8 cellular contexts compared by ENCODE assay signal in genomic region chr1:209805875-209806760, GRCh38. TPM values are rescaled to one million over a fixed set of nuclear protein-coding genes. Genes with fewer than 3 reads are reported as not detected.
A peak's percentile ranks its signal among the peaks of the same experiment; 100 is the strongest.
DNase-seq lines count a peak whose midpoint lies in the region; ATAC-seq and TF ChIP-seq lines count a peak whose summit lies in the region.

IRF6 (minus strand) TSS chr1:209806142; CDS start chr1:209801413, 4,729 bp downstream.

- H3K4me3 Mint-ChIP-seq in stimulated activated effector memory CD8-positive, alpha-beta T cell treated with anti-CD3 and anti-CD28 coated beads, Interleukin-12 subunit alpha, Interleukin-12 subunit beta, amount 100 ng/mL, for 72 hours: peak within 1 kb of the TSS; percentile 86

- peak; percentile 88 for ATAC-seq in HG02884 (IDR thresholded peaks at IDR 0.05; ENCODE audit: unreplicated experiment)
- peak; percentile 86 for ATAC-seq in stimulated activated effector memory CD8-positive, alpha-beta T cell treated with anti-CD3 and anti-CD28 coated beads, Interleukin-12 subunit alpha, Interleukin-12 subunit beta, amount 100 ng/mL, for 72 hours

- H3K4me1 Mint-ChIP-seq in stimulated activated effector memory CD8-positive, alpha-beta T cell treated with anti-CD3 and anti-CD28 coated beads, Interleukin-12 subunit alpha, Interleukin-12 subunit beta, amount 100 ng/mL, for 72 hours: peaks cover 21% of the 10 kb centered on the region

- H3K9ac ChIP-seq in mucosa of stomach (ENCODE audit: low read length): peak within 1 kb of the TSS; percentile 99

- no peaks in the 10 kb centered on the region for H3K9me3 Mint-ChIP-seq in stimulated activated effector memory CD8-positive, alpha-beta T cell treated with anti-CD3 and anti-CD28 coated beads, Interleukin-12 subunit alpha, Interleukin-12 subunit beta, amount 100 ng/mL, for 72 hours

- DNase-seq in GM13976 (ENCODE audit: low spot score) (peak; percentile 93), NCI-H2196 (lab: John Stamatoyannopoulos, UW; ENCODE audit: unreplicated experiment) (peak; percentile 94), activated T-cell treated with anti-CD3 and anti-CD28 coated beads for 4 hours (peak; percentile 53), erythroblast (lab: John Stamatoyannopoulos, UW) (peak; percentile 91 to 92), occipital lobe (lab: John Stamatoyannopoulos, UW) (no peak)
- peak; percentile 57 to 59 for DNase-seq in stimulated activated effector memory CD8-positive, alpha-beta T cell treated with anti-CD3 and anti-CD28 coated beads, Interleukin-12 subunit alpha, Interleukin-12 subunit beta, amount 100 ng/mL, for 72 hours (ENCODE audit: low spot score in 2 of 2)

- H3K9me3 ChIP-seq in mucosa of stomach (ENCODE audit: control insufficient read depth, low read length): no peaks in the 10 kb centered on the region

- H3K36me3 ChIP-seq in mucosa of stomach (ENCODE audit: control insufficient read depth, insufficient read depth, low read length): no peaks in the 10 kb centered on the region

- H3K27ac Mint-ChIP-seq in stimulated activated effector memory CD8-positive, alpha-beta T cell treated with anti-CD3 and anti-CD28 coated beads, Interleukin-12 subunit alpha, Interleukin-12 subunit beta, amount 100 ng/mL, for 72 hours: peak within 1 kb of the TSS; percentile 84

- no peaks in the 10 kb centered on the region for H3K27me3 ChIP-seq in mucosa of stomach (ENCODE audit: control insufficient read depth, insufficient read depth, low read length)

- in situ Hi-C loops in GM13976 (cut with MboI; ENCODE audit: low sequenced_read_pairs, unreplicated experiment): no loop called here

- H3K4me1 ChIP-seq in mucosa of stomach (ENCODE audit: control insufficient read depth, insufficient read depth, low read length): peaks cover 50% of the 10 kb centered on the region

- peak; percentile 76 for TF ChIP-seq POLR2A in erythroblast (IDR thresholded peaks at IDR 0.05; ENCODE audit: low read length)

- peak within 1 kb of the TSS; percentile 93 for H3K4me3 ChIP-seq in mucosa of stomach (ENCODE audit: low read length)

- no peaks in the 10 kb centered on the region for H3K36me3 Mint-ChIP-seq in stimulated activated effector memory CD8-positive, alpha-beta T cell treated with anti-CD3 and anti-CD28 coated beads, Interleukin-12 subunit alpha, Interleukin-12 subunit beta, amount 100 ng/mL, for 72 hours

- no peak for TF ChIP-seq CTCF in GM13976 (IDR thresholded peaks at IDR 0.05; ENCODE audit: borderline replicate concordance, control extremely low read depth, extremely low read depth, insufficient read depth, missing control alignments)

RNA-seq across cellular contexts. Expression of gene IRF6, which starts in this region (rescaled TPM):
- total RNA-seq in occipital lobe: 0.31 TPM
